Comparison of ENCODE assay signal across 15 cellular contexts in genomic region chr15:28961391-28961790, GRCh38.
"Had no signal": no experiment of that assay in that cellular context is flagged by ENCODE, and none has a peak within 500 bp of the region (broad histone marks: within the 10 kb centered on the region; RNA-seq: fewer than 3 reads in every experiment).

No MANE protein-coding gene starts in this region.

- H3K4me1 ChIP-seq: ascending aorta, heart right ventricle, prostate gland, right lobe of liver, transverse colon had no signal

- ATAC-seq: heart right ventricle, right lobe of liver had no signal

- H3K4me1 Mint-ChIP-seq: naive B cell had no signal

- DNase-seq: activated CD4-positive, alpha-beta T cell treated with anti-CD3 and anti-CD28 coated beads for 4 hours; activated effector memory CD4-positive, alpha-beta T cell treated with Interleukin-2 at 50 U/mL for 16 hours; activated T-cell treated with anti-CD3 and anti-CD28 coated beads, Interleukin-2, amount 50 U/mL, for 1 hour; heart right ventricle; kidney glomerular epithelial cell; naive B cell; right lobe of liver; stimulated activated CD4-positive, alpha-beta T cell treated with anti-CD3 and anti-CD28 coated beads, Interleukin-12 subunit alpha, Interleukin-12 subunit beta, amount 100 ng/mL, for 4 hours; stimulated activated naive CD4-positive, alpha-beta T cell; substantia nigra; transverse colon; WERI-Rb-1 had no signal

- H3K4me3 ChIP-seq: ascending aorta, heart right ventricle, prostate gland, right lobe of liver, transverse colon had no signal

- H3K27ac ChIP-seq: ascending aorta, heart right ventricle, prostate gland, right lobe of liver, transverse colon, WERI-Rb-1 had no signal

- H3K27ac Mint-ChIP-seq: naive B cell had no signal

- H3K36me3 ChIP-seq: ascending aorta, heart right ventricle, prostate gland, right lobe of liver, transverse colon, WERI-Rb-1 had no signal

- H3K4me3 Mint-ChIP-seq: naive B cell had no signal

- FAIRE-seq: frontal cortex had no signal

- H3K9me3 ChIP-seq: ascending aorta, heart right ventricle, prostate gland, right lobe of liver, transverse colon had no signal

- H3K27me3 ChIP-seq: ascending aorta, right lobe of liver, transverse colon had no signal

- H3K36me3 Mint-ChIP-seq: naive B cell had no signal
